Comparison of ENCODE assay signal across 1 cellular context in the genomic region with DNA sequence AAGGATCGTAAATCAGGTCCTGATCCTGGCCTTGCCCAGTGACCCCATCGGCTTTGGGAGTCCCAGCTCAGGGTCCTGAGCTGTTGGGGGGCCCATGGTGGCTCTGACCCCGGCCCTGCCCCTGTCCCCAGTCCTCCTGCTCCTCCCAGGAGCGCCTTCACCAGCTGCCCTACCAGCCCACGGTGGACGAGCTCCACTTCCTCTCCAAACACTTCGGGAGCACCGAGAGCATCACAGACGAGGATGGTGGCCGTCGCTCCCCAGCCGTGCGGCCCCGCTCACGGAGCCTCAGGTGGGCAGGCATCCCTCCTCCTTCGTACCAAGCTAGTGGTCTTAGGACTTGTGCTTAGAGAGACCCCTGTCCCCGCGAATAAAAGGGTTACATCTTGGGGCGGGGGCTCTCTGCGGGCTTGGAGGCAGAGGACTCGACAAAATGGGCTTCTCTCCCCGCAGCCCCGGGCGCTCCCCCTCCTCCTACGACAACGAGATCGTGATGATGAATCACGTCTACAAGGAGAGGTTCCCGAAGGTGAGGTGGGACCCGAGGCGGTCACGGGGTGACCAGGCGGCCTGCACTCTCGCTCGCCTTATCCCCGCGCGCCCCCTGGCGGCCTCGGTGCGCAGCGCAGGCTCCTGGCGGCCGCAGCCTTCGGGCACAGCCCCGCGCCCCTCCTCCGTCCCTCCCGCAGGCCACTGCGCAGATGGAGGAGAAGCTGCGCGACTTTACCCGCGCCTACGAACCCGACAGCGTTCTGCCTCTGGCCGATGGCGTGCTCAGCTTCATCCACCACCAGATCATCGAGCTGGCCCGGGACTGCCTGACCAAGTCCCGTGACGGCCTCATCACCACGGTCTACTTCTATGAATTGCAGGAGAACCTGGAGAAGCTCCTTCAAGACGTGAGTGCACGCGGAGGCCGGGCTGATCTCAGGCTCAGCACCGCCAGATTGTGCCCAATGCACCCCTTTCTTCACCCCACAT.
TF ChIP-seq lines count a peak whose summit lies in the region.

No MANE protein-coding gene starts in this region.

TF ChIP-seq in K562, 482 proteins besides CTCF, POLR2A, EP300 and RAD21 (continues in another document):
- TF ChIP-seq BRD4 (IDR thresholded peaks at IDR 0.05): no peak
- TF ChIP-seq, protein P1, sequence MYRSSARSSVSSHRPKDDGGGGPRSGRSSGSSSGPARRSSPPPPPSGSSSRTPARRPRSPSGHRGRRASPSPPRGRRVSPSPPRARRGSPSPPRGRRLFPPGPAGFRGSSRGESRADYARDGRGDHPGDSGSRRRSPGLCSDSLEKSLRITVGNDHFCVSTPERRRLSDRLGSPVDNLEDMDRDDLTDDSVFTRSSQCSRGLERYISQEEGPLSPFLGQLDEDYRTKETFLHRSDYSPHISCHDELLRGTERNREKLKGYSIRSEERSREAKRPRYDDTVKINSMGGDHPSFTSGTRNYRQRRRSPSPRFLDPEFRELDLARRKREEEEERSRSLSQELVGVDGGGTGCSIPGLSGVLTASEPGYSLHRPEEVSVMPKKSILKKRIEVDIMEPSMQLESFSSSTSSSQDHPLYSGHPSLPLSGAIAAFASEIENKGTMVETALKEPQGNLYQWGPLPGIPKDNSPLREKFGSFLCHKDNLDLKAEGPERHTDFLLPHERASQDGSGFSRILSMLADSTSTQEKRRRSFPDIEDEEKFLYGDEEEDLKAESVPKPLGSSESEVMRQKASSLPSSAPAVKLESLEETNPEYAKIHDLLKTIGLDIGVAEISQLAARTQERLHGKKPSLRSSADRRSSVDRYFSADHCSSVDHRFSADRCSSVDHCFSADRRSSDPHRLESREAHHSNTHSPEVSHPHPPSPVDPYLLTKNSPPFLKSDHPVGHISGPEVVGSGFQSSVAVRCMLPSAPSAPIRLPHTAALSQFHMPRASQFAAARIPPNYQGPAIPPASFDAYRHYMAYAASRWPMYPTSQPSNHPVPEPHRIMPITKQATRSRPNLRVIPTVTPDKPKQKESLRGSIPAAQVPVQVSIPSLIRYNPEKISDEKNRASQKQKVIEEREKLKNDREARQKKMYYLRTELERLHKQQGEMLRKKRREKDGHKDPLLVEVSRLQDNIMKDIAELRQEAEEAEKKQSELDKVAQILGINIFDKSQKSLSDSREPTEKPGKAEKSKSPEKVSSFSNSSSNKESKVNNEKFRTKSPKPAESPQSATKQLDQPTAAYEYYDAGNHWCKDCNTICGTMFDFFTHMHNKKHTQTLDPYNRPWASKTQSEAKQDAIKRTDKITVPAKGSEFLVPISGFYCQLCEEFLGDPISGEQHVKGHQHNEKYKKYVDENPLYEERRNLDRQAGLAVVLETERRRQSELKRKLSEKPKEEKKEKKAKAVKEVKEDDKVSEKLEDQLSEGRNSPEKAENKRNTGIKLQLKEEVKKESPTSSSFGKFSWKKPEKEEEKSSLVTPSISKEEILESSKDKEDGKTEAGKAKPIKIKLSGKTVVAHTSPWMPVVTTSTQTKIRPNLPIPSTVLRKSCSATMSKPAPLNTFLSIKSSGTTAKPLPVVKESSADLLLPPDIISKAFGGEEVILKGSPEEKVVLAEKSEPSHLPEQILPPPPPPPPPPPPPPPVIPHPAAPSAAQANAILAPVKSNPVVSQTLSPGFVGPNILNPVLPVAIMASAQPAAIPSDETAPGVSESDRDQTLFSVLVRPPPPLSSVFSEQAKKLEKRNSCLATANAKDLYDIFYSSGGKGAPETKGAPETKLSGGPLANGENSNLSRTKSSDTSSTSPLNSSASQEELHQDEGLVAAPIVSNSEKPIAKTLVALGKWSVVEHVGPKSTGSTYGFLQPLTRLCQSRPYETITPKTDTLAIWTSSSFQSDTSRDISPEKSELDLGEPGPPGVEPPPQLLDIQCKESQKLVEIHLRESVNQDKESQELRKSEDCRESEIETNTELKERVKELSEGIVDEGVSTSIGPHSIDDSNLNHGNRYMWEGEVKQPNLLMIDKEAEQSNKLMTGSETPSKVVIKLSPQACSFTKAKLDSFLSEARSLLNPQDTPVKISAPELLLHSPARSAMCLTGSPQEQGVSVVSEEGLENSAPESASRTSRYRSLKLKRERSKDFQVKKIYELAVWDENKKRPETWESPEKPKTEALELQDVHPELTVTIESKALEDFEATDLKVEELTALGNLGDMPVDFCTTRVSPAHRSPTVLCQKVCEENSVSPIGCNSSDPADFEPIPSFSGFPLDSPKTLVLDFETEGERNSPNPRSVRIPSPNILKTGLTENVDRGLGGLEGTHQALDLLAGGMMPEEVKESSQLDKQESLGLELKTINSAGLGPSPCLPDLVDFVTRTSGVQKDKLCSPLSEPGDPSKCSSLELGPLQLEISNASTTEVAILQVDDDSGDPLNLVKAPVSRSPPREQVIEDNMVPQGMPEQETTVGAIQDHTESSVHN (IDR thresholded peaks at IDR 0.05; ENCODE audit: borderline replicate concordance in 1 of 2, low read depth in 1 of 2): no peak
- TF ChIP-seq NFRKB (IDR thresholded peaks at IDR 0.05; ENCODE audit: low read depth): no peak
- no peak for TF ChIP-seq HDAC2 (IDR thresholded peaks at IDR 0.05)
- TF ChIP-seq POLR2H (tag; IDR thresholded peaks at IDR 0.05; ENCODE audit: low read depth): no peak
- TF ChIP-seq TCF7L2 (IDR thresholded peaks at IDR 0.05; ENCODE audit: low read depth, low read length): no peak
- no peak for TF ChIP-seq ETV1 (tag; conservative IDR thresholded peaks at IDR 0.05; ENCODE audit: low read depth)
- no peak; the same call in 1 of the 2 replicates for TF ChIP-seq KAT7 (CRISPR knock-in tag; IDR thresholded peaks at IDR 0.05; ENCODE audit: borderline replicate concordance)
- no peak for TF ChIP-seq NFIX (CRISPR knock-in tag; IDR thresholded peaks at IDR 0.05; ENCODE audit: low read depth)
- no peak for TF ChIP-seq ZNF23 (CRISPR knock-in tag; IDR thresholded peaks at IDR 0.05)
- TF ChIP-seq ZC3H11A (IDR thresholded peaks at IDR 0.05; ENCODE audit: low read depth, low read length): no peak
- TF ChIP-seq XRCC3 (IDR thresholded peaks at IDR 0.05): no peak
- TF ChIP-seq SRSF1 (IDR thresholded peaks at IDR 0.05; ENCODE audit: low read depth, low read length): no peak
- TF ChIP-seq, protein P2, sequence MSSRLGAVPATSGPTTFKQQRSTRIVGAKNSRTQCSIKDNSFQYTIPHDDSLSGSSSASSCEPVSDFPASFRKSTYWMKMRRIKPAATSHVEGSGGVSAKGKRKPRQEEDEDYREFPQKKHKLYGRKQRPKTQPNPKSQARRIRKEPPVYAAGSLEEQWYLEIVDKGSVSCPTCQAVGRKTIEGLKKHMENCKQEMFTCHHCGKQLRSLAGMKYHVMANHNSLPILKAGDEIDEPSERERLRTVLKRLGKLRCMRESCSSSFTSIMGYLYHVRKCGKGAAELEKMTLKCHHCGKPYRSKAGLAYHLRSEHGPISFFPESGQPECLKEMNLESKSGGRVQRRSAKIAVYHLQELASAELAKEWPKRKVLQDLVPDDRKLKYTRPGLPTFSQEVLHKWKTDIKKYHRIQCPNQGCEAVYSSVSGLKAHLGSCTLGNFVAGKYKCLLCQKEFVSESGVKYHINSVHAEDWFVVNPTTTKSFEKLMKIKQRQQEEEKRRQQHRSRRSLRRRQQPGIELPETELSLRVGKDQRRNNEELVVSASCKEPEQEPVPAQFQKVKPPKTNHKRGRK (tag; IDR thresholded peaks at IDR 0.05): no peak
- no peak for TF ChIP-seq GTF2F1 (IDR thresholded peaks at IDR 0.05; ENCODE audit: low read depth, low read length)
- TF ChIP-seq SOX6 (IDR thresholded peaks at IDR 0.05): peak; percentile 55; the same call in 1 of the 2 replicates
- no peak for TF ChIP-seq BRF1 (IDR thresholded peaks at IDR 0.05; ENCODE audit: borderline replicate concordance, extremely low read depth, insufficient read length)
- TF ChIP-seq ZNF354B (CRISPR knock-in tag; IDR thresholded peaks at IDR 0.05): no peak
- TF ChIP-seq MCM7 (IDR thresholded peaks at IDR 0.05): no peak
- TF ChIP-seq, protein P3, sequence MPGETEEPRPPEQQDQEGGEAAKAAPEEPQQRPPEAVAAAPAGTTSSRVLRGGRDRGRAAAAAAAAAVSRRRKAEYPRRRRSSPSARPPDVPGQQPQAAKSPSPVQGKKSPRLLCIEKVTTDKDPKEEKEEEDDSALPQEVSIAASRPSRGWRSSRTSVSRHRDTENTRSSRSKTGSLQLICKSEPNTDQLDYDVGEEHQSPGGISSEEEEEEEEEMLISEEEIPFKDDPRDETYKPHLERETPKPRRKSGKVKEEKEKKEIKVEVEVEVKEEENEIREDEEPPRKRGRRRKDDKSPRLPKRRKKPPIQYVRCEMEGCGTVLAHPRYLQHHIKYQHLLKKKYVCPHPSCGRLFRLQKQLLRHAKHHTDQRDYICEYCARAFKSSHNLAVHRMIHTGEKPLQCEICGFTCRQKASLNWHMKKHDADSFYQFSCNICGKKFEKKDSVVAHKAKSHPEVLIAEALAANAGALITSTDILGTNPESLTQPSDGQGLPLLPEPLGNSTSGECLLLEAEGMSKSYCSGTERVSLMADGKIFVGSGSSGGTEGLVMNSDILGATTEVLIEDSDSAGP (CRISPR knock-in tag; IDR thresholded peaks at IDR 0.05): no peak
- peak; percentile 12 for TF ChIP-seq DACH1 (IDR thresholded peaks at IDR 0.05; ENCODE audit: partially characterized antibody)
- TF ChIP-seq ZNF76 (CRISPR knock-in tag; IDR thresholded peaks at IDR 0.05; ENCODE audit: borderline replicate concordance): no peak
- no peak for TF ChIP-seq ZFP1 (CRISPR knock-in tag; IDR thresholded peaks at IDR 0.05)
- TF ChIP-seq KDM2B (CRISPR knock-in tag; IDR thresholded peaks at IDR 0.05): no peak
- no peak for TF ChIP-seq ZNF12 (CRISPR knock-in tag; IDR thresholded peaks at IDR 0.05)
- TF ChIP-seq HMGN3 (IDR thresholded peaks at IDR 0.05; ENCODE audit: borderline replicate concordance, extremely low read depth, insufficient read length, low read depth, low read length): peak; percentile 19
- TF ChIP-seq ZNF766 (CRISPR knock-in tag; conservative IDR thresholded peaks at IDR 0.05): no peak
- no peak for TF ChIP-seq NR2C1 (IDR thresholded peaks at IDR 0.05)
- TF ChIP-seq NR2C1 (tag; IDR thresholded peaks at IDR 0.05): no peak
- TF ChIP-seq HDAC3 (IDR thresholded peaks at IDR 0.05; ENCODE audit: borderline replicate concordance, partially characterized antibody): no peak
- peak; percentile 100 for TF ChIP-seq HNRNPLL (IDR thresholded peaks at IDR 0.05; ENCODE audit: low read depth, low read length, poor library complexity, severe bottlenecking)
- no peak for TF ChIP-seq POLR3G (IDR thresholded peaks at IDR 0.05; ENCODE audit: extremely low read depth, insufficient read length, insufficient replicate concordance)
- TF ChIP-seq KLF1 (tag; IDR thresholded peaks at IDR 0.05): peak; percentile 61; the same call in 1 of the 2 replicates
- TF ChIP-seq SMARCC2 (IDR thresholded peaks at IDR 0.05; ENCODE audit: low read depth): no peak
- TF ChIP-seq, protein P4, sequence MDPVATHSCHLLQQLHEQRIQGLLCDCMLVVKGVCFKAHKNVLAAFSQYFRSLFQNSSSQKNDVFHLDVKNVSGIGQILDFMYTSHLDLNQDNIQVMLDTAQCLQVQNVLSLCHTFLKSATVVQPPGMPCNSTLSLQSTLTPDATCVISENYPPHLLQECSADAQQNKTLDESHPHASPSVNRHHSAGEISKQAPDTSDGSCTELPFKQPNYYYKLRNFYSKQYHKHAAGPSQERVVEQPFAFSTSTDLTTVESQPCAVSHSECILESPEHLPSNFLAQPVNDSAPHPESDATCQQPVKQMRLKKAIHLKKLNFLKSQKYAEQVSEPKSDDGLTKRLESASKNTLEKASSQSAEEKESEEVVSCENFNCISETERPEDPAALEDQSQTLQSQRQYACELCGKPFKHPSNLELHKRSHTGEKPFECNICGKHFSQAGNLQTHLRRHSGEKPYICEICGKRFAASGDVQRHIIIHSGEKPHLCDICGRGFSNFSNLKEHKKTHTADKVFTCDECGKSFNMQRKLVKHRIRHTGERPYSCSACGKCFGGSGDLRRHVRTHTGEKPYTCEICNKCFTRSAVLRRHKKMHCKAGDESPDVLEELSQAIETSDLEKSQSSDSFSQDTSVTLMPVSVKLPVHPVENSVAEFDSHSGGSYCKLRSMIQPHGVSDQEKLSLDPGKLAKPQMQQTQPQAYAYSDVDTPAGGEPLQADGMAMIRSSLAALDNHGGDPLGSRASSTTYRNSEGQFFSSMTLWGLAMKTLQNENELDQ (CRISPR knock-in tag; IDR thresholded peaks at IDR 0.05; ENCODE audit: borderline replicate concordance): no peak
- TF ChIP-seq IFI16 (CRISPR knock-in tag; IDR thresholded peaks at IDR 0.05): no peak
- no peak for TF ChIP-seq ELF4 (CRISPR knock-in tag; IDR thresholded peaks at IDR 0.05)
- no peak for TF ChIP-seq PHF8 (IDR thresholded peaks at IDR 0.05; ENCODE audit: borderline replicate concordance, low read length)
- no peak for TF ChIP-seq ZNF224 (CRISPR knock-in tag; IDR thresholded peaks at IDR 0.05)
- TF ChIP-seq ZNF561 (CRISPR knock-in tag; conservative IDR thresholded peaks at IDR 0.05): no peak
- TF ChIP-seq RBM39 (optimal IDR thresholded peaks at IDR 0.05; ENCODE audit: low read depth, low read length): no peak
- TF ChIP-seq PHB2 (IDR thresholded peaks at IDR 0.05; ENCODE audit: low read depth): no peak
- TF ChIP-seq STAT5A (IDR thresholded peaks at IDR 0.05; ENCODE audit: borderline replicate concordance, low read length): no peak
- no peak for TF ChIP-seq ERF (CRISPR knock-in tag; IDR thresholded peaks at IDR 0.05)
- TF ChIP-seq ZNF408 (CRISPR knock-in tag; IDR thresholded peaks at IDR 0.05; ENCODE audit: low read depth): no peak
- 0 out of 2 replicates have a peak, but pooled peaks have one; percentile 55 for TF ChIP-seq MYC (IDR thresholded peaks at IDR 0.05; ENCODE audit: low read depth, low read length)
- TF ChIP-seq MYC (CRISPR knock-in tag; IDR thresholded peaks at IDR 0.05; ENCODE audit: borderline replicate concordance, low read depth): no peak
- no peak for TF ChIP-seq NR4A1 (CRISPR knock-in tag; IDR thresholded peaks at IDR 0.05)
- no peak for TF ChIP-seq NR4A1 (tag; IDR thresholded peaks at IDR 0.05)
- TF ChIP-seq ZNF445 (CRISPR knock-in tag; IDR thresholded peaks at IDR 0.05; ENCODE audit: low read depth): no peak
- TF ChIP-seq, protein P5, sequence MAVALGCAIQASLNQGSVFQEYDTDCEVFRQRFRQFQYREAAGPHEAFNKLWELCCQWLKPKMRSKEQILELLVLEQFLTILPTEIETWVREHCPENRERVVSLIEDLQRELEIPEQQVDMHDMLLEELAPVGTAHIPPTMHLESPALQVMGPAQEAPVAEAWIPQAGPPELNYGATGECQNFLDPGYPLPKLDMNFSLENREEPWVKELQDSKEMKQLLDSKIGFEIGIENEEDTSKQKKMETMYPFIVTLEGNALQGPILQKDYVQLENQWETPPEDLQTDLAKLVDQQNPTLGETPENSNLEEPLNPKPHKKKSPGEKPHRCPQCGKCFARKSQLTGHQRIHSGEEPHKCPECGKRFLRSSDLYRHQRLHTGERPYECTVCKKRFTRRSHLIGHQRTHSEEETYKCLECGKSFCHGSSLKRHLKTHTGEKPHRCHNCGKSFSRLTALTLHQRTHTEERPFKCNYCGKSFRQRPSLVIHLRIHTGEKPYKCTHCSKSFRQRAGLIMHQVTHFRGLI (CRISPR knock-in tag; IDR thresholded peaks at IDR 0.05): no peak
- no peak for TF ChIP-seq EZH2 (IDR thresholded peaks at IDR 0.05; ENCODE audit: borderline replicate concordance, low read depth, low read length)
- TF ChIP-seq SUPT5H (IDR thresholded peaks at IDR 0.05): no peak
- TF ChIP-seq, protein P6, sequence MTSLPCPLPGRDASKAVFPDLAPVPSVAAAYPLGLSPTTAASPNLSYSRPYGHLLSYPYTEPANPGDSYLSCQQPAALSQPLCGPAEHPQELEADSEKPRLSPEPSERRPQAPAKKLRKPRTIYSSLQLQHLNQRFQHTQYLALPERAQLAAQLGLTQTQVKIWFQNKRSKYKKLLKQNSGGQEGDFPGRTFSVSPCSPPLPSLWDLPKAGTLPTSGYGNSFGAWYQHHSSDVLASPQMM (CRISPR knock-in tag; IDR thresholded peaks at IDR 0.05): no peak
